2 cellular contexts compared by ENCODE assay signal in genomic region chr2:23361185-23361584, GRCh38.
A peak's percentile ranks its signal among the peaks of the same experiment; 100 is the strongest.
TF ChIP-seq lines count a peak whose summit lies in the region.

No MANE protein-coding gene starts in this region.

TF ChIP-seq in HEK293, 187 proteins besides CTCF, POLR2A, EP300 and RAD21:
- TF ChIP-seq, protein P1, sequence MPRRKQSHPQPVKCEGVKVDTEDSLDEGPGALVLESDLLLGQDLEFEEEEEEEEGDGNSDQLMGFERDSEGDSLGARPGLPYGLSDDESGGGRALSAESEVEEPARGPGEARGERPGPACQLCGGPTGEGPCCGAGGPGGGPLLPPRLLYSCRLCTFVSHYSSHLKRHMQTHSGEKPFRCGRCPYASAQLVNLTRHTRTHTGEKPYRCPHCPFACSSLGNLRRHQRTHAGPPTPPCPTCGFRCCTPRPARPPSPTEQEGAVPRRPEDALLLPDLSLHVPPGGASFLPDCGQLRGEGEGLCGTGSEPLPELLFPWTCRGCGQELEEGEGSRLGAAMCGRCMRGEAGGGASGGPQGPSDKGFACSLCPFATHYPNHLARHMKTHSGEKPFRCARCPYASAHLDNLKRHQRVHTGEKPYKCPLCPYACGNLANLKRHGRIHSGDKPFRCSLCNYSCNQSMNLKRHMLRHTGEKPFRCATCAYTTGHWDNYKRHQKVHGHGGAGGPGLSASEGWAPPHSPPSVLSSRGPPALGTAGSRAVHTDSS (tag by site-specific recombination; IDR thresholded peaks at IDR 0.05), result peak; percentile 93
- no peak for TF ChIP-seq BCL11A (tag by site-specific recombination; IDR thresholded peaks at IDR 0.05; ENCODE audit: low read depth)

TF ChIP-seq in IMR-90, 13 proteins besides CTCF, POLR2A, EP300 and RAD21 (continued from another document):
- TF ChIP-seq MAZ (IDR thresholded peaks at IDR 0.05; ENCODE audit: borderline replicate concordance, low read depth, low read length) (no peak), CHD1 (IDR thresholded peaks at IDR 0.05; ENCODE audit: low read depth, low read length) (no peak), SMC3 (IDR thresholded peaks at IDR 0.05; ENCODE audit: low read depth, low read length) (no peak)
- TF ChIP-seq, protein P2, sequence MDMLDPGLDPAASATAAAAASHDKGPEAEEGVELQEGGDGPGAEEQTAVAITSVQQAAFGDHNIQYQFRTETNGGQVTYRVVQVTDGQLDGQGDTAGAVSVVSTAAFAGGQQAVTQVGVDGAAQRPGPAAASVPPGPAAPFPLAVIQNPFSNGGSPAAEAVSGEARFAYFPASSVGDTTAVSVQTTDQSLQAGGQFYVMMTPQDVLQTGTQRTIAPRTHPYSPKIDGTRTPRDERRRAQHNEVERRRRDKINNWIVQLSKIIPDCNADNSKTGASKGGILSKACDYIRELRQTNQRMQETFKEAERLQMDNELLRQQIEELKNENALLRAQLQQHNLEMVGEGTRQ (IDR thresholded peaks at IDR 0.05; ENCODE audit: low read depth, low read length), result no peak
